In the genomic region with DNA sequence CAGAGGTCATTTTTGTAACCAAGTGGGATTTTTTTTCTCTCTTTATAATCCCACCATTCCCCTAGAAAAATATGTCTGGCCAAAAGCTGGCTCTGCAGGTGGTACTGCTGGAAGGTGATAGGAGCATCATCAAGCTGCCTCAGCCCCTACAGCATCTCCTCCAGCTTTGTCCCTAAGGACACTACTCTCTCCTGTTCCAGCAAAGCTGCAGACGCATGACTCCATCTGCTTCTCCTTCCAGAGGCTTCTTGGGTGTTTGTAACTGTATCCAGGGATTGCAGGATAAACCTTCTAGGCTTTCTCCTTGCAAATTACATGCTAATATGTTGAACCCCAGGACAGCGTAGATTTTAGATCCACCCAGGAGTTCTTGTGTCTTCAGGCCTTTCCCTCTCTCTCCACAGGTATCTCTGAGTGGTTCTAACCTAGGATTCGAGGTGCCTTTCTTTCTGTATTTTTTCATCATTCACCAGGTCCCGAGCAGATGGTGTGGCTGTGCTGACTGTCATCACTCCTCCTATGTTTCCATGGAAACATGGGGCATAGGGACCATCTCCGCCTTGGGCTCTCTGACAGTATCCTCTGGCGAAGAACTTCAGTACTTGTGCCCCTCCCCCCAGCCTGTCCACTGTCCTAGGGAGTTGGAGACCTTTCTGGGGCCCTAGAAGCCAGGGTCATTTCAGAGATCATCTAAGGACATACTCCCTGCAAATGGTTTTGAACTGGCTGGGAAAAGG, we compare ENCODE assay signal across 22 cellular contexts. TPM values are rescaled to one million over a fixed set of nuclear protein-coding genes. Genes with fewer than 3 reads are reported as not detected.
DNase-seq lines count a peak whose midpoint lies in the region; ATAC-seq and TF ChIP-seq lines count a peak whose summit lies in the region.
"Had no signal": no experiment of that assay in that cellular context is flagged by ENCODE, and none has a peak within 500 bp of the region (broad histone marks: within the 10 kb centered on the region; RNA-seq: fewer than 3 reads in every experiment).

No MANE protein-coding gene starts in this region.

- no peak for DNase-seq in IMR-90
- DNase-seq in NCI-H524 treated with DMSO at 0.1 percent for 48 hours (lab: John Stamatoyannopoulos, UW): peak; percentile 65
- peak; percentile 24 for DNase-seq in endodermal cell
- DNase-seq in retina: peak; percentile 58
- DNase-seq: activated CD4-positive, CD25-positive, alpha-beta regulatory T cell; activated CD8-positive, alpha-beta T cell treated with anti-CD3 and anti-CD28 coated beads, Interleukin-2, amount 10 ng/mL, durations not matched to agents 7 days and 5 days; activated naive CD4-positive, alpha-beta T cell treated with anti-CD3 and anti-CD28 coated beads for 36 hours; activated T-cell treated with anti-CD3 and anti-CD28 coated beads, Interleukin-2, amount 50 U/mL, for 1 hour; Calu3; left cardiac atrium; mesendoderm; natural killer cell; NCI-H187; stimulated activated CD4-positive, alpha-beta T cell treated with anti-CD3 and anti-CD28 coated beads, Interleukin-1b, Interleukin-23, amount 100 ng/mL, for 48 hours; stimulated activated naive CD4-positive, alpha-beta T cell treated with Interleukin-2 at 50 U/mL for 16 hours; thyroid gland had no signal

- H3K27ac ChIP-seq in IMR-90 (ENCODE audit: insufficient read depth, low read length) (no peak overlapping the region), endodermal cell (ENCODE audit: low read depth, low read length) (peak overlapping the region; percentile 56)
- H3K27ac ChIP-seq: SK-N-MC, thyroid gland had no signal

- BruUV-seq in IMR-90 (replicated peaks; lab: Mats Ljungman, UMichigan): no TSS peak

- H3K79me1 ChIP-seq in IMR-90 (ENCODE audit: low read depth in 1 of 2, low read length in 2 of 2): peaks cover 0 to 10% of the 10 kb centered on the region in 2 experiments; a peak in 1 of 4 replicates

- H3K36me3 Mint-ChIP-seq in endodermal cell (ENCODE audit: low read depth): no peaks in the 10 kb centered on the region
- H3K36me3 Mint-ChIP-seq: natural killer cell had no signal

- H3K36me3 ChIP-seq in IMR-90 (ENCODE audit: control insufficient read depth, insufficient read depth, low read length) (no peaks in the 10 kb centered on the region), endodermal cell (ENCODE audit: control insufficient read depth, insufficient read depth, low read length) (no peaks in the 10 kb centered on the region)
- H3K36me3 ChIP-seq: thyroid gland had no signal

- peaks cover 14% of the 10 kb centered on the region for H3K4me1 ChIP-seq in IMR-90 (ENCODE audit: control insufficient read depth, insufficient read depth, low read length)
- peaks cover 9% of the 10 kb centered on the region for H3K4me1 ChIP-seq in endodermal cell (ENCODE audit: control insufficient read depth, insufficient read depth, low read length)

- intact Hi-C loops in IMR-90 (cut with micrococcal nuclease): loop anchor here (5.0 kb wide), 2 partner anchors 96 to 124 kb away; no protein-coding TSS in a partner anchor

- no peak overlapping the region for H2BK5ac ChIP-seq in IMR-90 (ENCODE audit: low read depth, low read length, poor library complexity, severe bottlenecking)

- no peak overlapping the region for H4K8ac ChIP-seq in IMR-90 (ENCODE audit: low read depth in 2 of 2, low read length in 2 of 2)

- 0 out of 2 replicates have a peak overlapping the region, but pooled peaks have one; percentile 9 for H2AK5ac ChIP-seq in IMR-90 (ENCODE audit: low read depth, low read length)

- peaks cover 3% of the 10 kb centered on the region; the same call in 1 of the 2 replicates for H3K9me1 ChIP-seq in IMR-90 (ENCODE audit: insufficient read depth, low read length)

- H3K23ac ChIP-seq in IMR-90 (ENCODE audit: low read depth, low read length): no peak overlapping the region

- CTCF ChIA-PET in IMR-90 (lab: Yijun Ruan, JAX): interaction anchor here (0.8 kb wide), 1 partner anchor 21 kb away, joined by 3 read pairs; no protein-coding TSS in a partner anchor

- H3K27ac Mint-ChIP-seq in endodermal cell: no peak overlapping the region
- H3K27ac Mint-ChIP-seq: activated CD8-positive, alpha-beta T cell treated with anti-CD3 and anti-CD28 coated beads, Interleukin-2, amount 10 ng/mL, durations not matched to agents 7 days and 5 days; activated naive CD4-positive, alpha-beta T cell treated with anti-CD3 and anti-CD28 coated beads for 36 hours; natural killer cell; T-helper 2 cell treated with Interferon-gamma antibody and Interleukin-4, amounts not matched to agents 5 μg/mL and 100 μg/mL, for 36 hours had no signal

- no peaks in the 10 kb centered on the region for H3K9me3 Mint-ChIP-seq in endodermal cell
- H3K9me3 Mint-ChIP-seq: activated naive CD4-positive, alpha-beta T cell treated with anti-CD3 and anti-CD28 coated beads for 36 hours; central memory CD8-positive, alpha-beta T cell; natural killer cell; T-helper 2 cell treated with Interferon-gamma antibody and Interleukin-4, amounts not matched to agents 5 μg/mL and 100 μg/mL, for 36 hours had no signal

- H2BK20ac ChIP-seq in IMR-90 (ENCODE audit: low read depth, low read length): no peak overlapping the region; the same call in 1 of the 2 replicates

- peaks cover 85% of the 10 kb centered on the region for H3K27me3 Mint-ChIP-seq in endodermal cell (ENCODE audit: insufficient read depth)

- H3K27me3 ChIP-seq in IMR-90 (ENCODE audit: control insufficient read depth, insufficient read depth, low read length): peaks cover 4% of the 10 kb centered on the region; the same call in 1 of the 2 replicates
- peaks cover 84% of the 10 kb centered on the region for H3K27me3 ChIP-seq in endodermal cell (ENCODE audit: control insufficient read depth, insufficient read depth, low read length, poor library complexity, severe bottlenecking)
- H3K27me3 ChIP-seq: thyroid gland had no signal

- H4K20me1 ChIP-seq in IMR-90 (ENCODE audit: insufficient read depth, low read length): no peaks in the 10 kb centered on the region

- H3K4me3 ChIP-seq in IMR-90 (ENCODE audit: insufficient read depth, low read depth, low read length): no peak overlapping the region
- no peak overlapping the region for H3K4me3 ChIP-seq in endodermal cell (ENCODE audit: low read length)
- H3K4me3 ChIP-seq: SK-N-MC, thyroid gland had no signal

- H3K9me3 ChIP-seq in IMR-90 (ENCODE audit: control insufficient read depth, insufficient read depth, low read length) (no peaks in the 10 kb centered on the region), endodermal cell (ENCODE audit: control insufficient read depth, low read length) (no peaks in the 10 kb centered on the region)
- H3K9me3 ChIP-seq: thyroid gland had no signal

- no peak for TF ChIP-seq POLR2A in IMR-90 (IDR thresholded peaks at IDR 0.05; ENCODE audit: low read depth, low read length)

- H3K4me3 Mint-ChIP-seq in endodermal cell: no peak overlapping the region
- H3K4me3 Mint-ChIP-seq: activated CD8-positive, alpha-beta T cell treated with anti-CD3 and anti-CD28 coated beads, Interleukin-2, amount 10 ng/mL, durations not matched to agents 7 days and 5 days; activated naive CD4-positive, alpha-beta T cell treated with anti-CD3 and anti-CD28 coated beads for 36 hours; central memory CD8-positive, alpha-beta T cell; natural killer cell; T-helper 2 cell treated with Interferon-gamma antibody and Interleukin-4, amounts not matched to agents 5 μg/mL and 100 μg/mL, for 36 hours had no signal

- in situ Hi-C loops in IMR-90 (cut with MboI; ENCODE audit: low sequenced_read_pairs): no loop called here

- no peak for ATAC-seq in IMR-90 (ENCODE audit: low read depth)
- no peak for ATAC-seq in HG03457 (IDR thresholded peaks at IDR 0.05; ENCODE audit: unreplicated experiment)
- no peak for ATAC-seq in HG03354 (IDR thresholded peaks at IDR 0.05; ENCODE audit: poor library complexity, severe bottlenecking, unreplicated experiment)
- ATAC-seq in HG03025 (IDR thresholded peaks at IDR 0.05; ENCODE audit: low FRiP score, unreplicated experiment): no peak
- ATAC-seq: activated CD8-positive, alpha-beta T cell treated with anti-CD3 and anti-CD28 coated beads, Interleukin-2, amount 10 ng/mL, durations not matched to agents 7 days and 5 days; left cardiac atrium; natural killer cell had no signal

- dilution Hi-C loops in IMR-90 (cut with HindIII; ENCODE audit: low sequenced_read_pairs, unreplicated experiment): no loop called here

- H4K5ac ChIP-seq in IMR-90 (ENCODE audit: low read depth, low read length): no peak overlapping the region

- peaks cover 20% of the 10 kb centered on the region for H3K4me1 Mint-ChIP-seq in endodermal cell
- H3K4me1 Mint-ChIP-seq: central memory CD8-positive, alpha-beta T cell; natural killer cell had no signal

- POLR2A ChIA-PET in IMR-90 (lab: Charles Lee; ENCODE audit: unreplicated experiment): interaction anchor here (0.6 kb wide), 1 partner anchor 23 kb away, joined by 4 read pairs; no protein-coding TSS in a partner anchor

- H3K9ac ChIP-seq in IMR-90 (ENCODE audit: low read depth, low read length) (no peak overlapping the region), endodermal cell (ENCODE audit: extremely low read depth, low read length, poor library complexity, severe bottlenecking) (no peak overlapping the region)

- no peak overlapping the region for H3K18ac ChIP-seq in IMR-90 (ENCODE audit: low read depth, low read length)

- TF ChIP-seq RAD21 in IMR-90 (IDR thresholded peaks at IDR 0.05; ENCODE audit: low read length): no peak

- no peak overlapping the region for H2AFZ ChIP-seq in IMR-90 (replicated peaks; ENCODE audit: low read length, poor library complexity)

- no peak overlapping the region for H3K4me2 ChIP-seq in IMR-90 (ENCODE audit: low read depth, low read length)

- no peak overlapping the region for H3K56ac ChIP-seq in IMR-90 (ENCODE audit: extremely low read depth, insufficient read depth, low read length)

- H2AK9ac ChIP-seq in IMR-90 (replicated peaks; ENCODE audit: low read depth, low read length, poor library complexity): no peak overlapping the region

- TF ChIP-seq CTCF in IMR-90 (conservative IDR thresholded peaks at IDR 0.05; ENCODE audit: low read depth, low read length): no peak
- no peak for TF ChIP-seq CTCF in endodermal cell (conservative IDR thresholded peaks at IDR 0.05)

- no CpG with 5 or more reads among the region's 6 CpGs for WGBS in IMR-90 (ENCODE audit: extremely low coverage in 2 of 2, insufficient read length in 1 of 2), 2 experiments
- WGBS in endodermal cell (ENCODE audit: insufficient coverage in 1 of 2, insufficient read length in 1 of 2), 2 experiments: 75 to 85% methylated on average over 4 to 6 of the region's 6 CpGs

- no peak overlapping the region for H4K91ac ChIP-seq in IMR-90 (ENCODE audit: insufficient read depth, low read depth, low read length)

- H2BK15ac ChIP-seq in IMR-90 (ENCODE audit: low read depth, low read length): no peak overlapping the region

- no peak overlapping the region for H2BK120ac ChIP-seq in IMR-90 (ENCODE audit: low read depth, low read length)

- H3K4ac ChIP-seq in IMR-90 (ENCODE audit: low read depth, low read length): peak overlapping the region; percentile 12; the same call in 1 of the 2 replicates

- H3K14ac ChIP-seq in IMR-90 (replicated peaks; ENCODE audit: low read depth, low read length): peak overlapping the region; percentile 60; the same call in 1 of the 2 replicates

RNA-seq across cellular contexts. Expression of gene AFF3, which starts 34.3 kb away (rescaled TPM):
- total RNA-seq in IMR-90 (2012; rRNA removed) (13.9 and 14.3 TPM in 2 replicates), endodermal cell (under 1 TPM; 0.62 to 0.73 TPM)
- 11.8 and 12.9 TPM in 2 replicates for polyA plus RNA-seq in IMR-90 (2012; rRNA removed)
- polyA plus RNA-seq in IMR-90 (2012; cell fraction: cytosol; rRNA removed): 6.9 and 9.7 TPM in 2 replicates
- polyA plus RNA-seq in IMR-90 (2012; cell fraction: nucleus; rRNA removed; ENCODE audit: low replicate concordance): 19.3 and 34.3 TPM in 2 replicates
- 26.6 TPM for polyA plus RNA-seq in endodermal cell (2013, experiment 1 of 2)
- 29.6 TPM for polyA plus RNA-seq in endodermal cell (2013, experiment 2 of 2)
- total RNA-seq: Calu3 had no signal
